In the genomic region with DNA sequence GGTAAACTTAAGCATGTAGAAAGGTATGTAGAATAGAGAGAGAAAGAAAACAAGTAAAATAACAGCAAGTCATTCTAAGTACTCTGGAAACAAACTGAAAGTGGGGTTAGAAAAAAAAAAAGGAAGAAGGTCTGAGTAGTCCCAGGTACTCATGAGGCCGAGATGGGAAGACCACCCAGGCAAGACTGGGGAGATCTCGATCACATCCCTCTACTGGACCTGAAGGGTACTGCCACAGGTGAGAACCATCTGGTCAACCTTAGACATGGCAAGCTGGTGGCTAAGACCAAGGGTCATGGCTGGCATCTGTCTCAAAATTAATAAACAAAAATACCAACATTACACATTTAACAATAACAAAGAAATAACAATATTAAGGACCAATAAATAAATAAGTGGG, we compare ENCODE assay signal across 13 cellular contexts. TPM values are rescaled to one million over a fixed set of nuclear protein-coding genes. Genes with fewer than 3 reads are reported as not detected.
DNase-seq lines count a peak whose midpoint lies in the region; ATAC-seq and TF ChIP-seq lines count a peak whose summit lies in the region.
"Had no signal": no experiment of that assay in that cellular context is flagged by ENCODE, and none has a peak within 500 bp of the region (broad histone marks: within the 10 kb centered on the region; RNA-seq: fewer than 3 reads in every experiment).

No MANE protein-coding gene starts in this region.

- H3K4me1 Mint-ChIP-seq in stimulated activated naive CD8-positive, alpha-beta T cell treated with anti-CD3 and anti-CD28 coated beads, Interleukin-15, amount 100 ng/mL, for 72 hours: peaks cover 5% of the 10 kb centered on the region
- H3K4me1 Mint-ChIP-seq: brain, mesothelial cell of epicardium had no signal

- peak; percentile 55 for ATAC-seq in stimulated activated naive CD8-positive, alpha-beta T cell treated with anti-CD3 and anti-CD28 coated beads, Interleukin-15, Interleukin-2, amounts not matched to agents 100 U/mL and 50 U/mL, for 24 hours
- no peak for ATAC-seq in stimulated activated naive CD8-positive, alpha-beta T cell treated with anti-CD3 and anti-CD28 coated beads, Interleukin-15, amount 100 ng/mL, for 72 hours
- ATAC-seq in GM19467 (IDR thresholded peaks at IDR 0.05; ENCODE audit: unreplicated experiment): no peak
- ATAC-seq: K562 had no signal

- H3K27ac ChIP-seq in OCI-LY1 (ENCODE audit: low read depth, low read length, poor library complexity, severe bottlenecking): no peak overlapping the region
- no peak overlapping the region for H3K27ac ChIP-seq in fibroblast of lung (ENCODE audit: insufficient read depth, low read length)

- H3K9me2 ChIP-seq in OCI-LY1 (ENCODE audit: low read depth, low read length): no peaks in the 10 kb centered on the region

- H3K9me3 ChIP-seq in OCI-LY1 (ENCODE audit: low read length) (no peaks in the 10 kb centered on the region; the same call in 1 of the 2 replicates), fibroblast of lung (ENCODE audit: control insufficient read depth, insufficient read depth, low read depth, low read length) (no peaks in the 10 kb centered on the region)

- H3K9ac ChIP-seq in OCI-LY1 (ENCODE audit: low read length) (no peak overlapping the region), fibroblast of lung (ENCODE audit: insufficient read depth, low read length) (no peak overlapping the region)

- H3K4me2 ChIP-seq in OCI-LY1 (ENCODE audit: low read length) (no peak overlapping the region), fibroblast of lung (ENCODE audit: extremely low read depth, insufficient read depth, low read length) (no peak overlapping the region)

- DNase-seq in stimulated activated naive CD8-positive, alpha-beta T cell treated with anti-CD3 and anti-CD28 coated beads, Interleukin-15, Interleukin-2, amounts not matched to agents 100 U/mL and 50 U/mL, for 24 hours: peak; percentile 9
- no peak for DNase-seq in stimulated activated naive CD8-positive, alpha-beta T cell treated with anti-CD3 and anti-CD28 coated beads, Interleukin-15, amount 100 ng/mL, for 72 hours
- DNase-seq in fibroblast of lung (ENCODE audit: low read depth in 2 of 2) (no peak), kidney glomerular epithelial cell (lab: John Stamatoyannopoulos, UW) (no peak), pons (ENCODE audit: low spot score) (no peak), T-helper 1 cell (no peak)

- H3K27me3 ChIP-seq in OCI-LY1 (ENCODE audit: insufficient read depth, low read length): no peaks in the 10 kb centered on the region
- no peaks in the 10 kb centered on the region for H3K27me3 ChIP-seq in fibroblast of lung (ENCODE audit: control insufficient read depth, insufficient read depth, low read length)

- H3K79me2 ChIP-seq in OCI-LY1 (ENCODE audit: insufficient read depth, low read length) (no peaks in the 10 kb centered on the region), fibroblast of lung (ENCODE audit: control insufficient read depth, insufficient read depth, low read length) (no peaks in the 10 kb centered on the region)

- H4K20me1 ChIP-seq in OCI-LY1 (ENCODE audit: insufficient read depth, low read length): no peaks in the 10 kb centered on the region
- H4K20me1 ChIP-seq in fibroblast of lung (ENCODE audit: control insufficient read depth, extremely low read depth, insufficient read depth, low read length): no peaks in the 10 kb centered on the region

- no peaks in the 10 kb centered on the region for H3F3A ChIP-seq in OCI-LY1 (ENCODE audit: insufficient read depth, low read length)

- peaks cover 22 to 25% of the 10 kb centered on the region in 2 donors for H3K9me3 Mint-ChIP-seq in stimulated activated naive CD8-positive, alpha-beta T cell treated with anti-CD3 and anti-CD28 coated beads, Interleukin-15, amount 100 ng/mL, for 72 hours

- no peaks in the 10 kb centered on the region for H3K27me3 Mint-ChIP-seq in stimulated activated naive CD8-positive, alpha-beta T cell treated with anti-CD3 and anti-CD28 coated beads, Interleukin-15, amount 100 ng/mL, for 72 hours
- H3K27me3 Mint-ChIP-seq: brain had no signal

- H3K4me1 ChIP-seq in OCI-LY1 (ENCODE audit: insufficient read depth, low read length, severe bottlenecking): no peaks in the 10 kb centered on the region
- no peaks in the 10 kb centered on the region for H3K4me1 ChIP-seq in fibroblast of lung (ENCODE audit: control insufficient read depth, extremely low read depth, insufficient read depth, low read length)
- H3K4me1 ChIP-seq: Caco-2 had no signal

- no peak overlapping the region for H2AFZ ChIP-seq in OCI-LY1 (ENCODE audit: low read length)
- no peak overlapping the region for H2AFZ ChIP-seq in fibroblast of lung (ENCODE audit: low read length)

- H3K36me3 ChIP-seq in OCI-LY1 (ENCODE audit: insufficient read depth, low read length) (no peaks in the 10 kb centered on the region), fibroblast of lung (ENCODE audit: control insufficient read depth, insufficient read depth, low read length) (no peaks in the 10 kb centered on the region)

- H3K4me3 ChIP-seq in OCI-LY1 (ENCODE audit: low read depth, low read length, poor library complexity, severe bottlenecking) (no peak overlapping the region), fibroblast of lung (replicated peaks in 1 of 4; ENCODE audit: control extremely low read depth in 1 of 4, insufficient read depth in 1 of 4, low read depth in 3 of 4, low read length in 4 of 4) (no peak overlapping the region)
- H3K4me3 ChIP-seq: K562 had no signal

- no peak overlapping the region for H3K4me3 Mint-ChIP-seq in stimulated activated naive CD8-positive, alpha-beta T cell treated with anti-CD3 and anti-CD28 coated beads, Interleukin-15, amount 100 ng/mL, for 72 hours
- H3K4me3 Mint-ChIP-seq: brain; mesothelial cell of epicardium; T-helper 1 cell treated with Interleukin-12 subunit alpha and Interleukin-12 subunit beta and Interleukin-4 antibody, amounts not matched to agents 30 μg/mL and 1 μg/mL, for 36 hours had no signal

- peak; percentile 42; the same call in 1 of the 2 replicates for TF ChIP-seq CTCF in OCI-LY1 (IDR thresholded peaks at IDR 0.05; ENCODE audit: low read length)
- TF ChIP-seq CTCF in fibroblast of lung (conservative IDR thresholded peaks at IDR 0.05 in 1 of 2, IDR thresholded peaks at IDR 0.05 in 1 of 2; ENCODE audit: low read depth in 1 of 2, low read length in 2 of 2): peak; percentile 15 to 25

- no peak overlapping the region for H3K27ac Mint-ChIP-seq in stimulated activated naive CD8-positive, alpha-beta T cell treated with anti-CD3 and anti-CD28 coated beads, Interleukin-15, amount 100 ng/mL, for 72 hours
- H3K27ac Mint-ChIP-seq: brain; mesothelial cell of epicardium; T-helper 1 cell treated with Interleukin-12 subunit alpha and Interleukin-12 subunit beta and Interleukin-4 antibody, amounts not matched to agents 30 μg/mL and 1 μg/mL, for 36 hours had no signal

RNA-seq across cellular contexts. Expression of a gene that starts 36.3 kb away (rescaled TPM):
- 1.3 and 3.3 TPM in 2 replicates for total RNA-seq in fibroblast of lung
- polyA plus RNA-seq in fibroblast of lung: 2.0 and 4.2 TPM in 2 replicates
- 0.55 and 1.1 TPM in 2 replicates for polyA plus RNA-seq in fibroblast of lung (2012)
- polyA minus RNA-seq in fibroblast of lung (ENCODE audit: low replicate concordance): 1.5 and 23.8 TPM in 2 replicates
